28 cellular contexts compared by ENCODE assay signal in the genomic region with DNA sequence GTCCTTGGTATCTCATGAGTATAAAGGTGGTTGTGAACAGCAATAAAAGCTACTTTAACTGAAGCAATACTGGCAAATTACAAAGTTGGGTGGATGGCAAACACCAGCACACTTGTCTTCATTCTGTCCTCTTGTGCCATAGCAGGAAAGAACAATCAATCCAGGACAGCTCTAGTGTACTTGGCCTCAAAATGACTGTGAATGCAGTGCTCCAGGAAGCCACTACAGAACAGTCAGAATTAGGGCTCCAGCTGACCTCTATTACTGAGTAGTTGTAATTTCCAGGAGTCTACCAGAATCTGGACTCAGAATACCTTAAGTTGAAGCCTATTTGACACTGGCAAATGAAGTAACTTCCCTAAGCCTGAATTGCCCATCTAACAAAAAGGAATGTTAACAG.
"Had no signal": no experiment of that assay in that cellular context is flagged by ENCODE, and none has a peak within 500 bp of the region (broad histone marks: within the 10 kb centered on the region; RNA-seq: fewer than 3 reads in every experiment).

No MANE protein-coding gene starts in this region.

- H3K4me3 Mint-ChIP-seq: activated CD4-positive, alpha-beta memory T cell treated with anti-CD3 and anti-CD28 coated beads for 36 hours; activated CD4-positive, alpha-beta T cell treated with anti-CD3 and anti-CD28 coated beads for 36 hours; activated CD4-positive, alpha-beta T cell treated with anti-CD3 and anti-CD28 coated beads, Interleukin-2, amount 10 ng/mL, durations not matched to agents 24 days and 14 days; activated CD8-positive, alpha-beta memory T cell treated with anti-CD3 and anti-CD28 coated beads, Interleukin-2, amount 10 ng/mL, durations not matched to agents 7 days and 5 days; activated CD8-positive, alpha-beta T cell treated with anti-CD3 and anti-CD28 coated beads, Interleukin-2, amount 10 ng/mL, durations not matched to agents 7 days and 5 days; activated naive CD4-positive, alpha-beta T cell treated with anti-CD3 and anti-CD28 coated beads, Interleukin-2, amount 10 ng/mL, durations not matched to agents 7 days and 5 days; activated naive CD8-positive, alpha-beta T cell treated with anti-CD3 and anti-CD28 coated beads, Interleukin-2, amount 10 ng/mL, durations not matched to agents 7 days and 5 days; activated T-cell treated with anti-CD3 and anti-CD28 coated beads, Interleukin-2, amount 50 U/mL, for 72 hours; brain; dendritic cell treated with granulocyte-macrophage colony-stimulating factor and Interleukin-4, amounts not matched to agents 40 ng/mL and 50 ng/mL, for 4 days had no signal

- H3K27me3 ChIP-seq: ascending aorta, breast epithelium, cardiac muscle cell, dorsolateral prefrontal cortex had no signal

- H3K36me3 ChIP-seq: ascending aorta, breast epithelium, cardiac muscle cell had no signal

- H3K27ac ChIP-seq: ascending aorta, breast epithelium, cardiac muscle cell, coronary artery, dorsolateral prefrontal cortex had no signal

- H3K27me3 Mint-ChIP-seq: activated CD4-positive, alpha-beta memory T cell treated with anti-CD3 and anti-CD28 coated beads for 36 hours; activated CD4-positive, alpha-beta T cell treated with anti-CD3 and anti-CD28 coated beads for 36 hours; activated CD4-positive, alpha-beta T cell treated with anti-CD3 and anti-CD28 coated beads, Interleukin-2, amount 10 ng/mL, durations not matched to agents 24 days and 14 days; activated CD8-positive, alpha-beta memory T cell treated with anti-CD3 and anti-CD28 coated beads, Interleukin-2, amount 10 ng/mL, durations not matched to agents 7 days and 5 days; activated naive CD4-positive, alpha-beta T cell treated with anti-CD3 and anti-CD28 coated beads, Interleukin-2, amount 10 ng/mL, durations not matched to agents 7 days and 5 days; activated naive CD8-positive, alpha-beta T cell treated with anti-CD3 and anti-CD28 coated beads, Interleukin-2, amount 10 ng/mL, durations not matched to agents 7 days and 5 days; brain; dendritic cell treated with granulocyte-macrophage colony-stimulating factor and Interleukin-4, amounts not matched to agents 40 ng/mL and 50 ng/mL, for 4 days had no signal

- H3K4me1 ChIP-seq: ascending aorta, breast epithelium had no signal

- H3K4me3 ChIP-seq: ascending aorta, breast epithelium, cardiac muscle cell, coronary artery, dorsolateral prefrontal cortex had no signal

- H3K4me1 Mint-ChIP-seq: activated CD4-positive, alpha-beta T cell treated with anti-CD3 and anti-CD28 coated beads for 36 hours; activated CD4-positive, alpha-beta T cell treated with anti-CD3 and anti-CD28 coated beads, Interleukin-2, amount 10 ng/mL, durations not matched to agents 24 days and 14 days; activated CD8-positive, alpha-beta memory T cell treated with anti-CD3 and anti-CD28 coated beads, Interleukin-2, amount 10 ng/mL, durations not matched to agents 7 days and 5 days; activated naive CD4-positive, alpha-beta T cell treated with anti-CD3 and anti-CD28 coated beads, Interleukin-2, amount 10 ng/mL, durations not matched to agents 7 days and 5 days; activated naive CD8-positive, alpha-beta T cell treated with anti-CD3 and anti-CD28 coated beads, Interleukin-2, amount 10 ng/mL, durations not matched to agents 7 days and 5 days had no signal

- H3K9me3 ChIP-seq: ascending aorta, breast epithelium had no signal

- H3K9me3 Mint-ChIP-seq: activated CD4-positive, alpha-beta memory T cell treated with anti-CD3 and anti-CD28 coated beads for 36 hours; activated naive CD4-positive, alpha-beta T cell treated with anti-CD3 and anti-CD28 coated beads, Interleukin-2, amount 10 ng/mL, durations not matched to agents 7 days and 5 days had no signal

- H3K36me3 Mint-ChIP-seq: activated CD4-positive, alpha-beta memory T cell treated with anti-CD3 and anti-CD28 coated beads for 36 hours; activated CD8-positive, alpha-beta memory T cell treated with anti-CD3 and anti-CD28 coated beads, Interleukin-2, amount 10 ng/mL, durations not matched to agents 7 days and 5 days; activated naive CD4-positive, alpha-beta T cell treated with anti-CD3 and anti-CD28 coated beads, Interleukin-2, amount 10 ng/mL, durations not matched to agents 7 days and 5 days; activated naive CD4-positive, alpha-beta T cell treated with anti-CD3 and anti-CD28 coated beads, Interleukin-2, amount 50 U/mL, for 72 hours; activated naive CD8-positive, alpha-beta T cell treated with anti-CD3 and anti-CD28 coated beads, Interleukin-2, amount 10 ng/mL, durations not matched to agents 7 days and 5 days had no signal

- ATAC-seq: activated CD4-positive, alpha-beta T cell treated with anti-CD3 and anti-CD28 coated beads for 36 hours; activated CD8-positive, alpha-beta memory T cell treated with anti-CD3 and anti-CD28 coated beads, Interleukin-2, amount 10 ng/mL, durations not matched to agents 7 days and 5 days; activated CD8-positive, alpha-beta T cell treated with anti-CD3 and anti-CD28 coated beads, Interleukin-2, amount 10 ng/mL, durations not matched to agents 7 days and 5 days; activated naive CD4-positive, alpha-beta T cell treated with anti-CD3 and anti-CD28 coated beads, Interleukin-2, amount 50 U/mL, for 72 hours; activated T-cell treated with anti-CD3 and anti-CD28 coated beads, Interleukin-2, amount 50 U/mL, for 72 hours had no signal

- DNase-seq: activated CD4-positive, alpha-beta memory T cell treated with anti-CD3 and anti-CD28 coated beads for 36 hours; activated CD4-positive, alpha-beta T cell treated with anti-CD3 and anti-CD28 coated beads for 36 hours; activated CD4-positive, alpha-beta T cell treated with anti-CD3 and anti-CD28 coated beads, Interleukin-2, amount 10 ng/mL, durations not matched to agents 24 days and 14 days; activated CD4-positive, CD25-positive, alpha-beta regulatory T cell; activated CD4-positive, CD25-positive, alpha-beta regulatory T cell treated with anti-CD3 and anti-CD28 coated beads, Interleukin-2, amount 50 U/mL, for 72 hours; activated CD8-positive, alpha-beta memory T cell treated with anti-CD3 and anti-CD28 coated beads, Interleukin-2, amount 10 ng/mL, durations not matched to agents 7 days and 5 days; activated CD8-positive, alpha-beta memory T cell treated with anti-CD3 and anti-CD28 coated beads, Interleukin-2, amount 50 U/mL, for 4 hours; activated CD8-positive, alpha-beta T cell treated with anti-CD3 and anti-CD28 coated beads, Interleukin-2, amount 10 ng/mL, durations not matched to agents 7 days and 5 days; activated gamma-delta T cell; activated naive CD4-positive, alpha-beta T cell; activated naive CD4-positive, alpha-beta T cell treated with anti-CD3 and anti-CD28 coated beads, Interleukin-2, amount 10 ng/mL, durations not matched to agents 7 days and 5 days; activated naive CD8-positive, alpha-beta T cell treated with anti-CD3 and anti-CD28 coated beads, Interleukin-2, amount 10 ng/mL, durations not matched to agents 7 days and 5 days; activated T-cell treated with anti-CD3 and anti-CD28 coated beads, Interleukin-2, amount 50 U/mL, for 1 hour; activated T-cell treated with anti-CD3 and anti-CD28 coated beads, Interleukin-2, amount 50 U/mL, for 72 hours; central memory CD4-positive, alpha-beta T cell; dorsolateral prefrontal cortex; effector memory CD4-positive, alpha-beta T cell; erythroblast; foreskin fibroblast; head of caudate nucleus; T-helper 2 cell had no signal
